Comparison of ENCODE assay signal across 17 cellular contexts in genomic region chr11:113574171-113574570, GRCh38.
"Had no signal": no experiment of that assay in that cellular context is flagged by ENCODE, and none has a peak within 500 bp of the region (broad histone marks: within the 10 kb centered on the region; RNA-seq: fewer than 3 reads in every experiment).

No MANE protein-coding gene starts in this region.

- DNase-seq: activated CD4-positive, alpha-beta T cell treated with anti-CD3 and anti-CD28 coated beads, Interleukin-2, amount 50 U/mL, for 1 hour; activated CD4-positive, CD25-positive, alpha-beta regulatory T cell treated with anti-CD3 and anti-CD28 coated beads, Interleukin-2, amount 50 U/mL, for 72 hours; activated gamma-delta T cell treated with Interleukin-2 at 50 U/mL for 16 hours; activated T-cell treated with anti-CD3 and anti-CD28 coated beads for 4 hours; adrenal gland; head of caudate nucleus; kidney; nucleus accumbens; stimulated activated naive CD4-positive, alpha-beta T cell had no signal

- H3K27ac Mint-ChIP-seq: activated naive CD4-positive, alpha-beta T cell treated with anti-CD3 and anti-CD28 coated beads, Interleukin-2, amount 50 U/mL, for 72 hours; activated T-helper 1 cell treated with anti-CD3 and anti-CD28 coated beads, Interleukin-12 subunit alpha, Interleukin-12 subunit beta, Interleukin-2, Interleukin-4 antibody, amounts not matched to agents 30 ng/mL and 10 ng/mL and 1 ng/mL, durations not matched to agents 14 hours and 24 hours and 36 hours; natural killer cell treated with Interleukin-12 subunit alpha and Interleukin-12 subunit beta and Interleukin-15 and Interleukin-18, amount 100 ng/mL, for 72 hours had no signal

- H3K27ac ChIP-seq: adrenal gland, breast epithelium, coronary artery, VCaP had no signal

- H3K9me3 ChIP-seq: adrenal gland, breast epithelium had no signal

- ATAC-seq: activated naive CD4-positive, alpha-beta T cell treated with anti-CD3 and anti-CD28 coated beads, Interleukin-2, amount 50 U/mL, for 72 hours; left lobe of liver; natural killer cell treated with Interleukin-12 subunit alpha and Interleukin-12 subunit beta and Interleukin-15 and Interleukin-18, amount 100 ng/mL, for 72 hours had no signal

- H3K4me3 ChIP-seq: adrenal gland, breast epithelium, coronary artery, lung had no signal

- H3K36me3 ChIP-seq: adrenal gland, breast epithelium had no signal

- H3K36me3 Mint-ChIP-seq: activated naive CD4-positive, alpha-beta T cell treated with anti-CD3 and anti-CD28 coated beads, Interleukin-2, amount 50 U/mL, for 72 hours; natural killer cell treated with Interleukin-12 subunit alpha and Interleukin-12 subunit beta and Interleukin-15 and Interleukin-18, amount 100 ng/mL, for 72 hours had no signal

- H3K27me3 ChIP-seq: adrenal gland, breast epithelium had no signal

- H3K4me3 Mint-ChIP-seq: activated T-helper 1 cell treated with anti-CD3 and anti-CD28 coated beads, Interleukin-12 subunit alpha, Interleukin-12 subunit beta, Interleukin-2, Interleukin-4 antibody, amounts not matched to agents 30 ng/mL and 10 ng/mL and 1 ng/mL, durations not matched to agents 14 hours and 24 hours and 36 hours; natural killer cell treated with Interleukin-12 subunit alpha and Interleukin-12 subunit beta and Interleukin-15 and Interleukin-18, amount 100 ng/mL, for 72 hours had no signal

- H3K9me3 Mint-ChIP-seq: activated T-helper 1 cell treated with anti-CD3 and anti-CD28 coated beads, Interleukin-12 subunit alpha, Interleukin-12 subunit beta, Interleukin-2, Interleukin-4 antibody, amounts not matched to agents 30 ng/mL and 10 ng/mL and 1 ng/mL, durations not matched to agents 14 hours and 24 hours and 36 hours; natural killer cell treated with Interleukin-12 subunit alpha and Interleukin-12 subunit beta and Interleukin-15 and Interleukin-18, amount 100 ng/mL, for 72 hours had no signal

- H3K4me1 ChIP-seq: breast epithelium had no signal
